In the genomic region with DNA sequence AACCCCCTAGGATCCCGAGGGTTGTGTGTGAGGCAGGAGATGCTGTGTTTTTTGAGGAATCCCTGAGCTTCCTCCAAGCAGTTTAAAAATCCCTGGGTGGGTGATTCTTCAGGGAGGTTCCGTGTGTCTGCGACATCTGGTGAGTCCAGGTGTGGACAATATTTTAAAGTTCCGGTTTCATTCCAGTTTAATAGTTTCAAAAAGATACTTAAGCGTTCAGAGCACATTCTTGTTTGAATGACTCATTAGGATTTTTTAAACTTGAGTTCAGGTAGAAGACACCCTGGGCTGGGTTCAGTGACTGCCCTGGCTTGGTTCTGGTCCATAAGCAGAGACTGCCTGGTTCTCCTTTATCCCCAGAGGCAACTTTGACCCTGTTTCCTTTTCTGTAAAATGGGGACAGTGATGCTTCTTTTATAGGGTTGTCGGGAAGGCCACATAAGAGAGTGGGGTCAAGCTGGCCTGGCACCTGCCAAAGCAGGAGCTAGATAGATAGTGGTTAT, we compare ENCODE assay signal across 13 cellular contexts.
A peak's percentile ranks its signal among the peaks of the same experiment; 100 is the strongest.
DNase-seq lines count a peak whose midpoint lies in the region; ATAC-seq and TF ChIP-seq lines count a peak whose summit lies in the region.
"Had no signal": no experiment of that assay in that cellular context is flagged by ENCODE, and none has a peak within 500 bp of the region (broad histone marks: within the 10 kb centered on the region; RNA-seq: fewer than 3 reads in every experiment).

No MANE protein-coding gene starts in this region.

- peaks cover 21% of the 10 kb centered on the region for H3K36me3 Mint-ChIP-seq in activated T-cell treated with anti-CD3 and anti-CD28 coated beads, Interleukin-2, amount 50 U/mL, for 4 hours (ENCODE audit: insufficient read depth)

- H3K4me3 ChIP-seq in RWPE2 (ENCODE audit: severe bottlenecking), result no peak overlapping the region

- H3K27me3 ChIP-seq in RWPE2 (ENCODE audit: insufficient read depth, poor library complexity, severe bottlenecking) (no peaks in the 10 kb centered on the region), foreskin keratinocyte (no peaks in the 10 kb centered on the region)

- H3K27ac ChIP-seq in RWPE2 (ENCODE audit: poor library complexity, severe bottlenecking), result peak overlapping the region; percentile 80
- peak overlapping the region; percentile 8 for H3K27ac ChIP-seq in foreskin keratinocyte
- peak overlapping the region; percentile 94 for H3K27ac ChIP-seq in substantia nigra (ENCODE audit: low read depth, low read length, poor library complexity, severe bottlenecking)

- H3K9me3 Mint-ChIP-seq in activated T-cell treated with anti-CD3 and anti-CD28 coated beads, Interleukin-2, amount 50 U/mL, for 4 hours, result no peaks in the 10 kb centered on the region
- H3K9me3 Mint-ChIP-seq: stimulated activated naive CD8-positive, alpha-beta T cell treated with anti-CD3 and anti-CD28 coated beads, Interleukin-15, amount 100 ng/mL, for 72 hours had no signal

- no peak for DNase-seq in activated T-cell treated with anti-CD3 and anti-CD28 coated beads, Interleukin-2, amount 50 U/mL, for 4 hours
- DNase-seq in activated T-cell treated with anti-CD3 and anti-CD28 coated beads, Interleukin-2, amount 50 U/mL, for 48 hours, result no peak
- DNase-seq in RWPE2 (ENCODE audit: low spot score) (no peak), foreskin keratinocyte (no peak), substantia nigra (lab: John Stamatoyannopoulos, UW) (no peak), midbrain (lab: John Stamatoyannopoulos, UW) (no peak)
- DNase-seq: ACHN; NCI-H1105 treated with DMSO at 0.1 percent for 48 hours; NCI-H526; stimulated activated CD4-positive, alpha-beta T cell treated with anti-CD3 and anti-CD28 coated beads, Interleukin-2, amount 100 ng/mL, for 24 hours had no signal

- no peaks in the 10 kb centered on the region for H3K9me3 ChIP-seq in RWPE2 (ENCODE audit: severe bottlenecking)

- peaks cover 92% of the 10 kb centered on the region for H3K4me1 Mint-ChIP-seq in activated T-cell treated with anti-CD3 and anti-CD28 coated beads, Interleukin-2, amount 50 U/mL, for 4 hours (ENCODE audit: low read depth)

- ATAC-seq in activated T-cell treated with anti-CD3 and anti-CD28 coated beads, Interleukin-2, amount 50 U/mL, for 4 hours, result no peak
- ATAC-seq in RWPE2 (ENCODE audit: low read depth) (no peak), foreskin keratinocyte (no peak), HG02678 (IDR thresholded peaks at IDR 0.05; ENCODE audit: unreplicated experiment) (no peak), GM21423 (IDR thresholded peaks at IDR 0.05; ENCODE audit: unreplicated experiment) (no peak)

- no peaks in the 10 kb centered on the region for H3K27me3 Mint-ChIP-seq in activated T-cell treated with anti-CD3 and anti-CD28 coated beads, Interleukin-2, amount 50 U/mL, for 4 hours (ENCODE audit: low read depth)
- H3K27me3 Mint-ChIP-seq: stimulated activated naive CD8-positive, alpha-beta T cell treated with anti-CD3 and anti-CD28 coated beads, Interleukin-15, amount 100 ng/mL, for 72 hours had no signal

- H3K4me1 ChIP-seq in RWPE2 (ENCODE audit: insufficient read depth, poor library complexity, severe bottlenecking), result peaks cover 52% of the 10 kb centered on the region
- H3K4me1 ChIP-seq in foreskin keratinocyte, result peaks cover 46% of the 10 kb centered on the region

- peaks cover 21% of the 10 kb centered on the region for H3K36me3 ChIP-seq in RWPE2 (ENCODE audit: low read depth)

- TF ChIP-seq CTCF in RWPE2 (IDR thresholded peaks at IDR 0.05; ENCODE audit: poor library complexity, severe bottlenecking), result no peak
- no peak for TF ChIP-seq CTCF in foreskin keratinocyte (conservative IDR thresholded peaks at IDR 0.05)

- peak overlapping the region; percentile 29 for H3K4me3 Mint-ChIP-seq in activated T-cell treated with anti-CD3 and anti-CD28 coated beads, Interleukin-2, amount 50 U/mL, for 4 hours

Comparison
In these comparisons a context has a peak if more than half of its experiments do, and no peak if none do; other contexts are left out.
1. H3K27ac ChIP-seq: peak in every context shown above with its lines; median percentile 94 in substantia nigra; 80 in RWPE2; 8 in foreskin keratinocyte.